Comparison of ENCODE assay signal across 35 cellular contexts in the genomic region with DNA sequence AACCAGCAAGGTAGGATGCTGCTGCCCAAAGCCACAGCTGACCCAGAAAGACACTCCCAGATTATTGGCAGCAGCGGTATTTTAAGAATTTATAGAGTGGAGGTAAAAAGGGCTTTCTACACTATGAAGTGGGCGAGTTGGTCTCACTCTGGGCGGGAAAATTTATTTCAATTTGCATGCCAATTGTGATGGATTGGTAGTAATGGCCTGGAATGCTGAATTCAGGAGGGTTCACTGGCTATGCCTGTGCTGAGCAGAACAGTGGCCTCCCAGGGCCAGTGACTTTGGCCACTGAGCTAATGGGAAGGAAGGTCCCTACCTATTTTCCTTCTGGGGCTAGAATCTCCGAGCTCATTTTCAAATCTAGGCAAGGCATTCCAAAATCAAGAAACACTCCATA.
"Had no signal": no experiment of that assay in that cellular context is flagged by ENCODE, and none has a peak within 500 bp of the region (broad histone marks: within the 10 kb centered on the region; RNA-seq: fewer than 3 reads in every experiment).

No MANE protein-coding gene starts in this region.

- H3K36me3 Mint-ChIP-seq: activated CD4-positive, alpha-beta memory T cell treated with anti-CD3 and anti-CD28 coated beads for 36 hours; activated CD8-positive, alpha-beta memory T cell treated with anti-CD3 and anti-CD28 coated beads, Interleukin-2, amount 10 ng/mL, durations not matched to agents 7 days and 5 days; activated naive CD4-positive, alpha-beta T cell treated with anti-CD3 and anti-CD28 coated beads, Interleukin-2, amount 10 ng/mL, durations not matched to agents 7 days and 5 days; activated naive CD4-positive, alpha-beta T cell treated with anti-CD3 and anti-CD28 coated beads, Interleukin-2, amount 50 U/mL, for 72 hours; activated naive CD8-positive, alpha-beta T cell treated with anti-CD3 and anti-CD28 coated beads, Interleukin-2, amount 10 ng/mL, durations not matched to agents 7 days and 5 days; T-cell had no signal

- H3K27me3 Mint-ChIP-seq: activated CD8-positive, alpha-beta memory T cell treated with anti-CD3 and anti-CD28 coated beads, Interleukin-2, amount 10 ng/mL, durations not matched to agents 7 days and 5 days had no signal

- ATAC-seq: activated CD4-positive, alpha-beta T cell treated with anti-CD3 and anti-CD28 coated beads for 36 hours; activated CD8-positive, alpha-beta memory T cell treated with anti-CD3 and anti-CD28 coated beads, Interleukin-2, amount 10 ng/mL, durations not matched to agents 7 days and 5 days; activated CD8-positive, alpha-beta T cell treated with anti-CD3 and anti-CD28 coated beads, Interleukin-2, amount 10 ng/mL, durations not matched to agents 7 days and 5 days; activated naive CD4-positive, alpha-beta T cell treated with anti-CD3 and anti-CD28 coated beads, Interleukin-2, amount 50 U/mL, for 72 hours; effector memory CD8-positive, alpha-beta T cell; foreskin keratinocyte; gastrocnemius medialis; heart right ventricle; T-cell had no signal

- H3K9me3 Mint-ChIP-seq: activated CD4-positive, alpha-beta memory T cell treated with anti-CD3 and anti-CD28 coated beads for 36 hours; activated CD4-positive, alpha-beta T cell treated with anti-CD3 and anti-CD28 coated beads, Interleukin-2, amount 10 ng/mL, durations not matched to agents 24 days and 14 days; activated naive CD4-positive, alpha-beta T cell treated with anti-CD3 and anti-CD28 coated beads, Interleukin-2, amount 10 ng/mL, durations not matched to agents 7 days and 5 days; activated naive CD4-positive, alpha-beta T cell treated with anti-CD3 and anti-CD28 coated beads, Interleukin-2, amount 50 U/mL, for 72 hours; activated naive CD8-positive, alpha-beta T cell treated with anti-CD3 and anti-CD28 coated beads, Interleukin-2, amount 10 ng/mL, durations not matched to agents 7 days and 5 days; activated T-helper 1 cell treated with anti-CD3 and anti-CD28 coated beads, Interleukin-12 subunit alpha, Interleukin-12 subunit beta, Interleukin-2, Interleukin-4 antibody, amounts not matched to agents 30 ng/mL and 10 ng/mL and 1 ng/mL, durations not matched to agents 14 hours and 24 hours and 36 hours; activated T-helper 2 cell treated with anti-CD3 and anti-CD28 coated beads, Interferon-gamma antibody, Interleukin-2, Interleukin-4, amounts not matched to agents 10 μg/mL and 5 μg/mL and 100 μg/mL, durations not matched to agents 14 hours and 24 hours and 36 hours; effector memory CD8-positive, alpha-beta T cell; T-cell; T-helper 1 cell treated with Interleukin-12 subunit alpha and Interleukin-12 subunit beta and Interleukin-4 antibody, amounts not matched to agents 30 μg/mL and 1 μg/mL, for 36 hours; T-helper 2 cell treated with Interferon-gamma antibody and Interleukin-4, amounts not matched to agents 5 μg/mL and 100 μg/mL, for 36 hours had no signal

- H3K27ac ChIP-seq: brain microvascular endothelial cell, esophagus muscularis mucosa, foreskin keratinocyte, gastrocnemius medialis, heart right ventricle, WERI-Rb-1 had no signal

- H3K4me3 ChIP-seq: esophagus muscularis mucosa, gastrocnemius medialis, heart right ventricle had no signal

- H3K4me3 Mint-ChIP-seq: activated CD4-positive, alpha-beta memory T cell treated with anti-CD3 and anti-CD28 coated beads for 36 hours; activated CD4-positive, alpha-beta T cell treated with anti-CD3 and anti-CD28 coated beads for 36 hours; activated CD4-positive, alpha-beta T cell treated with anti-CD3 and anti-CD28 coated beads, Interleukin-2, amount 10 ng/mL, durations not matched to agents 24 days and 14 days; activated CD8-positive, alpha-beta memory T cell treated with anti-CD3 and anti-CD28 coated beads, Interleukin-2, amount 10 ng/mL, durations not matched to agents 7 days and 5 days; activated CD8-positive, alpha-beta T cell treated with anti-CD3 and anti-CD28 coated beads, Interleukin-2, amount 10 ng/mL, durations not matched to agents 7 days and 5 days; activated naive CD4-positive, alpha-beta T cell treated with anti-CD3 and anti-CD28 coated beads, Interleukin-2, amount 10 ng/mL, durations not matched to agents 7 days and 5 days; activated naive CD8-positive, alpha-beta T cell treated with anti-CD3 and anti-CD28 coated beads, Interleukin-2, amount 10 ng/mL, durations not matched to agents 7 days and 5 days; activated T-helper 1 cell treated with anti-CD3 and anti-CD28 coated beads, Interleukin-12 subunit alpha, Interleukin-12 subunit beta, Interleukin-2, Interleukin-4 antibody, amounts not matched to agents 30 ng/mL and 10 ng/mL and 1 ng/mL, durations not matched to agents 14 hours and 24 hours and 36 hours; effector memory CD8-positive, alpha-beta T cell; T-cell; T-helper 1 cell treated with Interleukin-12 subunit alpha and Interleukin-12 subunit beta and Interleukin-4 antibody, amounts not matched to agents 30 μg/mL and 1 μg/mL, for 36 hours; T-helper 2 cell treated with Interferon-gamma antibody and Interleukin-4, amounts not matched to agents 5 μg/mL and 100 μg/mL, for 36 hours had no signal

- DNase-seq: activated CD4-positive, alpha-beta memory T cell treated with anti-CD3 and anti-CD28 coated beads for 36 hours; activated CD4-positive, alpha-beta T cell treated with anti-CD3 and anti-CD28 coated beads for 36 hours; activated CD4-positive, alpha-beta T cell treated with anti-CD3 and anti-CD28 coated beads, Interleukin-2, amount 10 ng/mL, durations not matched to agents 24 days and 14 days; activated CD4-positive, CD25-positive, alpha-beta regulatory T cell; activated CD4-positive, CD25-positive, alpha-beta regulatory T cell treated with anti-CD3 and anti-CD28 coated beads, Interleukin-2, amount 50 U/mL, for 72 hours; activated CD8-positive, alpha-beta memory T cell treated with anti-CD3 and anti-CD28 coated beads, Interleukin-2, amount 10 ng/mL, durations not matched to agents 7 days and 5 days; activated CD8-positive, alpha-beta memory T cell treated with anti-CD3 and anti-CD28 coated beads, Interleukin-2, amount 50 U/mL, for 4 hours; activated CD8-positive, alpha-beta T cell treated with anti-CD3 and anti-CD28 coated beads, Interleukin-2, amount 10 ng/mL, durations not matched to agents 7 days and 5 days; activated effector memory CD4-positive, alpha-beta T cell treated with anti-CD3 and anti-CD28 coated beads, Interleukin-2, amount 50 U/mL, for 16 hours; activated naive CD4-positive, alpha-beta T cell treated with anti-CD3 and anti-CD28 coated beads, Interleukin-2, amount 10 ng/mL, durations not matched to agents 7 days and 5 days; activated naive CD8-positive, alpha-beta T cell treated with anti-CD3 and anti-CD28 coated beads, Interleukin-2, amount 10 ng/mL, durations not matched to agents 7 days and 5 days; activated T-cell treated with anti-CD3 and anti-CD28 coated beads, Interleukin-2, amount 50 U/mL, for 1 hour; activated T-cell treated with anti-CD3 and anti-CD28 coated beads, Interleukin-2, amount 50 U/mL, for 48 hours; amniotic stem cell; anterior cingulate cortex; brain microvascular endothelial cell; caudate nucleus; cortex of kidney; dermis blood vessel endothelial cell; effector CD4-positive, alpha-beta T cell; effector memory CD8-positive, alpha-beta T cell; erythroblast; foreskin keratinocyte; gastrocnemius medialis; glutamatergic neuron; heart right ventricle; T-cell; T1000; WERI-Rb-1 had no signal

- H3K27me3 ChIP-seq: brain microvascular endothelial cell, gastrocnemius medialis had no signal

- H3K9me3 ChIP-seq: esophagus muscularis mucosa, gastrocnemius medialis, heart right ventricle had no signal

- H3K27ac Mint-ChIP-seq: activated CD4-positive, alpha-beta memory T cell treated with anti-CD3 and anti-CD28 coated beads for 36 hours; activated CD4-positive, alpha-beta T cell treated with anti-CD3 and anti-CD28 coated beads for 36 hours; activated CD4-positive, alpha-beta T cell treated with anti-CD3 and anti-CD28 coated beads, Interleukin-2, amount 10 ng/mL, durations not matched to agents 24 days and 14 days; activated CD8-positive, alpha-beta memory T cell treated with anti-CD3 and anti-CD28 coated beads, Interleukin-2, amount 10 ng/mL, durations not matched to agents 7 days and 5 days; activated CD8-positive, alpha-beta T cell treated with anti-CD3 and anti-CD28 coated beads, Interleukin-2, amount 10 ng/mL, durations not matched to agents 7 days and 5 days; activated naive CD4-positive, alpha-beta T cell treated with anti-CD3 and anti-CD28 coated beads, Interleukin-2, amount 10 ng/mL, durations not matched to agents 7 days and 5 days; activated naive CD4-positive, alpha-beta T cell treated with anti-CD3 and anti-CD28 coated beads, Interleukin-2, amount 50 U/mL, for 72 hours; activated naive CD8-positive, alpha-beta T cell treated with anti-CD3 and anti-CD28 coated beads, Interleukin-2, amount 10 ng/mL, durations not matched to agents 7 days and 5 days; activated T-helper 1 cell treated with anti-CD3 and anti-CD28 coated beads, Interleukin-12 subunit alpha, Interleukin-12 subunit beta, Interleukin-2, Interleukin-4 antibody, amounts not matched to agents 30 ng/mL and 10 ng/mL and 1 ng/mL, durations not matched to agents 14 hours and 24 hours and 36 hours; activated T-helper 2 cell treated with anti-CD3 and anti-CD28 coated beads, Interferon-gamma antibody, Interleukin-2, Interleukin-4, amounts not matched to agents 10 μg/mL and 5 μg/mL and 100 μg/mL, durations not matched to agents 14 hours and 24 hours and 36 hours; effector memory CD8-positive, alpha-beta T cell; T-cell; T-helper 1 cell treated with Interleukin-12 subunit alpha and Interleukin-12 subunit beta and Interleukin-4 antibody, amounts not matched to agents 30 μg/mL and 1 μg/mL, for 36 hours; T-helper 2 cell treated with Interferon-gamma antibody and Interleukin-4, amounts not matched to agents 5 μg/mL and 100 μg/mL, for 36 hours had no signal

- H3K4me1 ChIP-seq: esophagus muscularis mucosa, foreskin keratinocyte, gastrocnemius medialis, heart right ventricle had no signal

- H3K36me3 ChIP-seq: brain microvascular endothelial cell, esophagus muscularis mucosa, gastrocnemius medialis, heart right ventricle, WERI-Rb-1 had no signal
